In genomic region chr2:46697830-46698323, GRCh38 we compare ENCODE assay signal across 8 cellular contexts. TPM values are rescaled to one million over a fixed set of nuclear protein-coding genes. Genes with fewer than 3 reads are reported as not detected.
DNase-seq lines count a peak whose midpoint lies in the region; ATAC-seq and TF ChIP-seq lines count a peak whose summit lies in the region.

No MANE protein-coding gene starts in this region.

- TF ChIP-seq CTCF in astrocyte of the spinal cord (IDR thresholded peaks at IDR 0.05; ENCODE audit: low read depth, low read length) (no peak), lung (IDR thresholded peaks at IDR 0.05; ENCODE audit: control extremely low read depth, extremely low read depth) (no peak), type B pancreatic cell (conservative IDR thresholded peaks at IDR 0.05) (no peak)

- no peak for DNase-seq in activated naive CD4-positive, alpha-beta T cell treated with anti-CD3 and anti-CD28 coated beads for 36 hours
- DNase-seq in activated naive CD4-positive, alpha-beta T cell treated with Interleukin-2 at 50 U/mL for 16 hours = no peak
- DNase-seq in astrocyte of the spinal cord (ENCODE audit: low read depth, low spot score) (no peak), lung (ENCODE audit: low spot score) (no peak), type B pancreatic cell (ENCODE audit: extremely low spot score, unreplicated experiment) (no peak), HUDEP-2 (lab: John Stamatoyannopoulos, UW; ENCODE audit: unreplicated experiment in 76 of 76) (no peak)
- no peak for DNase-seq in activated CD4-positive, alpha-beta T cell treated with anti-CD3 and anti-CD28 coated beads for 48 hours

- H3K27ac ChIP-seq in lung (ENCODE audit: low read depth in 1 of 2, low read length in 1 of 2) = peak overlapping the region; percentile 89

- no peaks in the 10 kb centered on the region for H3K27me3 ChIP-seq in lung (ENCODE audit: control insufficient read depth, insufficient read depth)

- in situ Hi-C loops in astrocyte of the spinal cord (cut with HindIII; ENCODE audit: low sequenced_read_pairs) = no loop called here

- H3K9me3 ChIP-seq in lung (ENCODE audit: control insufficient read depth in 2 of 2, insufficient read depth in 1 of 2, low read length in 1 of 2) = no peaks in the 10 kb centered on the region

- H3K4me3 ChIP-seq in astrocyte of the spinal cord (ENCODE audit: low read depth, low read length) = peak overlapping the region; percentile 41
- no peak overlapping the region for H3K4me3 ChIP-seq in lung

- 61 to 79% methylated on average over 14 of the region's 14 CpGs for WGBS in lung, 2 donors

- ATAC-seq in lung (ENCODE audit: insufficient read depth, low FRiP score) (no peak), GM21447 (IDR thresholded peaks at IDR 0.05; ENCODE audit: unreplicated experiment) (no peak)

- intact Hi-C loops in activated naive CD4-positive, alpha-beta T cell treated with anti-CD3 and anti-CD28 coated beads for 36 hours (cut with micrococcal nuclease) = no loop called here

- H3K9me3 Mint-ChIP-seq in activated naive CD4-positive, alpha-beta T cell treated with anti-CD3 and anti-CD28 coated beads for 36 hours = no peaks in the 10 kb centered on the region
- no peaks in the 10 kb centered on the region for H3K9me3 Mint-ChIP-seq in type B pancreatic cell

- peak overlapping the region; percentile 94 for H3K27ac Mint-ChIP-seq in activated naive CD4-positive, alpha-beta T cell treated with anti-CD3 and anti-CD28 coated beads for 36 hours
- H3K27ac Mint-ChIP-seq in type B pancreatic cell = peak overlapping the region; percentile 96

- H3K4me1 ChIP-seq in lung (ENCODE audit: control insufficient read depth in 2 of 2, insufficient read depth in 2 of 2, low read length in 2 of 2) = peaks cover 3 to 12% of the 10 kb centered on the region in 2 donors

- H3K36me3 ChIP-seq in lung (ENCODE audit: control insufficient read depth in 2 of 2, insufficient read depth in 2 of 2, low read length in 2 of 2) = no peaks in the 10 kb centered on the region

- H3K4me1 Mint-ChIP-seq in activated naive CD4-positive, alpha-beta T cell treated with anti-CD3 and anti-CD28 coated beads for 36 hours (ENCODE audit: low read depth) = peaks cover 34% of the 10 kb centered on the region
- H3K4me1 Mint-ChIP-seq in type B pancreatic cell (ENCODE audit: unreplicated experiment) = peaks cover 19% of the 10 kb centered on the region

- no peaks in the 10 kb centered on the region for H3K36me3 Mint-ChIP-seq in activated naive CD4-positive, alpha-beta T cell treated with anti-CD3 and anti-CD28 coated beads for 36 hours (ENCODE audit: low read depth)
- H3K36me3 Mint-ChIP-seq in type B pancreatic cell = no peaks in the 10 kb centered on the region

- CTCF ChIA-PET in activated naive CD4-positive, alpha-beta T cell treated with anti-CD3 and anti-CD28 coated beads for 36 hours (lab: Charles Lee) = interaction anchor here (0.8 kb wide), 1 partner anchor 14 kb away, joined by 3 read pairs; no protein-coding TSS in a partner anchor

- H3K4me3 Mint-ChIP-seq in activated naive CD4-positive, alpha-beta T cell treated with anti-CD3 and anti-CD28 coated beads for 36 hours = peak overlapping the region; percentile 98
- peak overlapping the region; percentile 97 for H3K4me3 Mint-ChIP-seq in type B pancreatic cell

- H3K27me3 Mint-ChIP-seq in activated naive CD4-positive, alpha-beta T cell treated with anti-CD3 and anti-CD28 coated beads for 36 hours (ENCODE audit: low read depth) = no peaks in the 10 kb centered on the region
- no peaks in the 10 kb centered on the region for H3K27me3 Mint-ChIP-seq in type B pancreatic cell

RNA-seq across cellular contexts. Expression of gene SOCS5, which starts 1.2 kb away (rescaled TPM):
- 1 to 10 TPM; 4.3 to 4.6 TPM for total RNA-seq in activated naive CD4-positive, alpha-beta T cell treated with anti-CD3 and anti-CD28 coated beads for 36 hours
- total RNA-seq in lung = 10 to 100 TPM; 18.9 to 51.8 TPM
- polyA plus RNA-seq in lung = 10 to 100 TPM in 1 of 2 donors, 1 to 10 TPM in 1; 5.4 to 10.5 TPM
- total RNA-seq in type B pancreatic cell (ENCODE audit: low replicate concordance) = 17.1 and 18.8 TPM in 2 replicates
